Comparison of ENCODE assay signal across 10 cellular contexts in genomic region chr1:116668277-116668676, GRCh38. TPM values are rescaled to one million over a fixed set of nuclear protein-coding genes. Genes with fewer than 3 reads are reported as not detected.
A peak's percentile ranks its signal among the peaks of the same experiment; 100 is the strongest.
DNase-seq lines count a peak whose midpoint lies in the region; ATAC-seq, FAIRE-seq and TF ChIP-seq lines count a peak whose summit lies in the region.
"Had no signal": no experiment of that assay in that cellular context is flagged by ENCODE, and none has a peak within 500 bp of the region (broad histone marks: within the 10 kb centered on the region; RNA-seq: fewer than 3 reads in every experiment).

No MANE protein-coding gene starts in this region.

- 85 to 93% (median 90%) methylated on average over 7 of the region's 7 CpGs for WGBS in heart left ventricle, 4 donors

- no peak for DNase-seq in heart left ventricle
- DNase-seq in left ventricle myocardium superior: no peak
- DNase-seq in keratinocyte (ENCODE audit: low read depth, low spot score): no peak
- DNase-seq in type B pancreatic cell (ENCODE audit: extremely low spot score, unreplicated experiment): no peak
- DNase-seq in AG20443 (ENCODE audit: low spot score): no peak
- DNase-seq in DMS114 treated with DMSO at 0.1 percent for 48 hours (lab: John Stamatoyannopoulos, UW; ENCODE audit: unreplicated experiment): no peak
- no peak for DNase-seq in mesenteric fat pad (ENCODE audit: low spot score)

- H3K36me3 ChIP-seq in heart left ventricle: no peaks in the 10 kb centered on the region
- H3K36me3 ChIP-seq in keratinocyte (ENCODE audit: control insufficient read depth in 2 of 2, extremely low read depth in 1 of 2, insufficient read depth in 2 of 2, low read length in 2 of 2): peaks cover 4 to 8% of the 10 kb centered on the region in 2 experiments
- H3K36me3 ChIP-seq: ascending aorta, spleen had no signal

- peak overlapping the region in 7 of 12 donors; percentile 51 to 90 (median 72) for H3K4me3 ChIP-seq in heart left ventricle
- H3K4me3 ChIP-seq in keratinocyte (ENCODE audit: control insufficient read depth in 2 of 3, extremely low read depth in 1 of 3, insufficient read depth in 2 of 3, low read depth in 1 of 3, low read length in 3 of 3): no peak overlapping the region

- no peak for TF ChIP-seq POLR2A in heart left ventricle (IDR thresholded peaks at IDR 0.05)

- no peaks in the 10 kb centered on the region for H4K20me1 ChIP-seq in keratinocyte (ENCODE audit: control insufficient read depth, extremely low read depth, insufficient read depth, low read length)

- H3K9me1 ChIP-seq in keratinocyte (ENCODE audit: control insufficient read depth, extremely low read depth, insufficient read depth, low read length): no peaks in the 10 kb centered on the region

- H3K27ac ChIP-seq in heart left ventricle: peak overlapping the region in 2 of 12 donors; percentile 60 to 61
- H3K27ac ChIP-seq in keratinocyte (ENCODE audit: control insufficient read depth, insufficient read depth, low read length): no peak overlapping the region
- H3K27ac ChIP-seq: ascending aorta, spleen had no signal

- peaks cover 42% of the 10 kb centered on the region for H3K27me3 Mint-ChIP-seq in activated naive CD8-positive, alpha-beta T cell
- peaks cover 5% of the 10 kb centered on the region for H3K27me3 Mint-ChIP-seq in type B pancreatic cell

- H3K9me3 ChIP-seq in heart left ventricle (no peaks in the 10 kb centered on the region), keratinocyte (ENCODE audit: control insufficient read depth, low read depth, low read length) (no peaks in the 10 kb centered on the region)
- H3K9me3 ChIP-seq: ascending aorta, spleen had no signal

- H3K4me1 Mint-ChIP-seq in activated naive CD8-positive, alpha-beta T cell (ENCODE audit: low read depth): peaks cover 16% of the 10 kb centered on the region
- H3K4me1 Mint-ChIP-seq in type B pancreatic cell (ENCODE audit: unreplicated experiment): peaks cover 42% of the 10 kb centered on the region

- H3K4me3 Mint-ChIP-seq in activated naive CD8-positive, alpha-beta T cell: peak overlapping the region; percentile 80
- H3K4me3 Mint-ChIP-seq in type B pancreatic cell: peak overlapping the region; percentile 85

- TF ChIP-seq CTCF in heart left ventricle (IDR thresholded peaks at IDR 0.05): no peak
- no peak for TF ChIP-seq CTCF in keratinocyte (optimal IDR thresholded peaks at IDR 0.05 in 1 of 3, IDR thresholded peaks at IDR 0.05 in 1 of 3, conservative IDR thresholded peaks at IDR 0.05 in 1 of 3; ENCODE audit: extremely low read depth in 1 of 3, insufficient read depth in 2 of 3, low read length in 3 of 3)
- TF ChIP-seq CTCF in type B pancreatic cell (conservative IDR thresholded peaks at IDR 0.05): no peak

- H3K79me2 ChIP-seq in keratinocyte (ENCODE audit: control insufficient read depth, insufficient read depth, low read length): peaks cover 32% of the 10 kb centered on the region

- H2AFZ ChIP-seq in keratinocyte (ENCODE audit: control insufficient read depth, low read length): no peak overlapping the region

- ATAC-seq in heart left ventricle (no peak), left ventricle myocardium superior (no peak)

- no peak overlapping the region for H3K9ac ChIP-seq in keratinocyte (ENCODE audit: control insufficient read depth, extremely low read depth, insufficient read depth, low read length)

- intact Hi-C loops in heart left ventricle (cut with DNase I) (loop anchor here in 1 of 10 donors (5.0 kb wide), 1 partner anchor 96 kb away; the partner anchor contains the start of gene CD58), left ventricle myocardium superior (cut with micrococcal nuclease) (no loop called here)

- H3K4me2 ChIP-seq in keratinocyte (ENCODE audit: control insufficient read depth, extremely low read depth, insufficient read depth, low read depth, low read length): peak overlapping the region; percentile 44

- dilution Hi-C loops in keratinocyte (cut with MboI; ENCODE audit: extremely low pct_ligation_motif_present, low sequenced_read_pairs): no loop called here

- peaks cover 0 to 47% (median 0%) of the 10 kb centered on the region in 9 donors for H3K27me3 ChIP-seq in heart left ventricle
- H3K27me3 ChIP-seq in keratinocyte (ENCODE audit: control insufficient read depth, extremely low read depth, insufficient read depth, low read length): no peaks in the 10 kb centered on the region
- H3K27me3 ChIP-seq: ascending aorta had no signal

- no peak for FAIRE-seq in keratinocyte (lab: Jason Lieb, UNC)

- no peaks in the 10 kb centered on the region for H3K36me3 Mint-ChIP-seq in activated naive CD8-positive, alpha-beta T cell
- peaks cover 12% of the 10 kb centered on the region for H3K36me3 Mint-ChIP-seq in type B pancreatic cell

- H3K9me3 Mint-ChIP-seq in activated naive CD8-positive, alpha-beta T cell (ENCODE audit: low read depth): no peaks in the 10 kb centered on the region
- no peaks in the 10 kb centered on the region for H3K9me3 Mint-ChIP-seq in type B pancreatic cell

- H3K4me1 ChIP-seq in heart left ventricle: peaks cover 0 to 28% (median 12%) of the 10 kb centered on the region in 12 donors
- H3K4me1 ChIP-seq in keratinocyte (ENCODE audit: control insufficient read depth, extremely low read depth, insufficient read depth, low read length): peaks cover 18% of the 10 kb centered on the region

- H3K27ac Mint-ChIP-seq in activated naive CD8-positive, alpha-beta T cell: no peak overlapping the region
- H3K27ac Mint-ChIP-seq in type B pancreatic cell: peak overlapping the region; percentile 41

RNA-seq across cellular contexts. Expression of gene IGSF3, which starts 0.7 kb away (rescaled TPM):
- total RNA-seq in heart left ventricle (10 to 100 TPM in 7 of 9 donors, 1 to 10 TPM in 2; 8.4 to 19.3 (median 11.9) TPM), left ventricle myocardium superior (11.7 TPM), type B pancreatic cell (ENCODE audit: low replicate concordance) (42.9 and 48.4 TPM in 2 replicates), mesenteric fat pad (0.84 TPM)
- polyA plus RNA-seq in heart left ventricle (1 to 10 TPM; 3.5 to 7.2 TPM), keratinocyte (47.4 to 83.3 TPM (median 53.4 TPM) in 3 replicates)
- 9.6 TPM for polyA plus RNA-seq in keratinocyte (2011; ENCODE audit: low read depth)
- polyA plus RNA-seq in keratinocyte (2011; cell fraction: cytosol; rRNA removed): 19.3 and 21.3 TPM in 2 replicates
- 158 and 171 TPM in 2 replicates for polyA plus RNA-seq in keratinocyte (2011; cell fraction: nucleus; rRNA removed)
- 20.1 and 45.5 TPM in 2 replicates for polyA plus RNA-seq in keratinocyte (2012; ENCODE audit: low replicate concordance)
- polyA minus RNA-seq in keratinocyte: 99.3 to 188 TPM (median 149 TPM) in 3 replicates
- polyA minus RNA-seq in keratinocyte (2011; cell fraction: cytosol; rRNA and poly(A)+ RNA removed): 77.9 TPM
- polyA minus RNA-seq in keratinocyte (2011; cell fraction: nucleus; rRNA and poly(A)+ RNA removed): 361 and 389 TPM in 2 replicates

Comparison
In these comparisons a context has a peak if more than half of its experiments do, and no peak if none do; other contexts are left out.
1. H3K4me3 ChIP-seq: peak in heart left ventricle (7 of 12); none in keratinocyte (0 of 3).